In genomic region chr1:169964206-169964605, GRCh38 we compare ENCODE assay signal across 21 cellular contexts.
"Had no signal": no experiment of that assay in that cellular context is flagged by ENCODE, and none has a peak within 500 bp of the region (broad histone marks: within the 10 kb centered on the region; RNA-seq: fewer than 3 reads in every experiment).

No MANE protein-coding gene starts in this region.

- H3K27me3 ChIP-seq: brain microvascular endothelial cell, cardiac muscle cell had no signal

- H3K27ac ChIP-seq: brain microvascular endothelial cell, cardiac muscle cell, SK-N-MC, VCaP had no signal

- H3K36me3 ChIP-seq: brain microvascular endothelial cell, cardiac muscle cell had no signal

- ATAC-seq: activated T-cell treated with anti-CD3 and anti-CD28 coated beads, Interleukin-2, amount 50 U/mL, for 72 hours; PC-3; T-cell had no signal

- DNase-seq: activated CD4-positive, alpha-beta memory T cell treated with anti-CD3 and anti-CD28 coated beads, Interleukin-2, amount 10 ng/mL, durations not matched to agents 7 days and 5 days; activated CD4-positive, alpha-beta T cell treated with anti-CD3 and anti-CD28 coated beads, Interleukin-2, amount 10 ng/mL, durations not matched to agents 7 days and 5 days; activated CD4-positive, CD25-positive, alpha-beta regulatory T cell; activated CD8-positive, alpha-beta memory T cell treated with anti-CD3 and anti-CD28 coated beads, Interleukin-2, amount 50 U/mL, for 4 hours; activated gamma-delta T cell treated with Interleukin-2 at 50 U/mL for 16 hours; activated naive CD4-positive, alpha-beta T cell treated with anti-CD3 and anti-CD28 coated beads, Interleukin-2, amount 10 ng/mL, durations not matched to agents 7 days and 5 days; activated naive CD8-positive, alpha-beta T cell treated with anti-CD3 and anti-CD28 coated beads for 36 hours; activated T-cell treated with anti-CD3 and anti-CD28 coated beads, Interleukin-2, amount 50 U/mL, for 72 hours; brain microvascular endothelial cell; IMR-90; Kasumi-1; KBM-7; NCI-H345; NCI-H510A treated with DMSO at 0.1 percent for 48 hours; NCI-H774; PC-3; SHP77 treated with DMSO at 0.1 percent for 48 hours; T-cell had no signal

- H3K4me3 ChIP-seq: cardiac muscle cell, SK-N-MC had no signal
